16 cellular contexts compared by ENCODE assay signal in the genomic region with DNA sequence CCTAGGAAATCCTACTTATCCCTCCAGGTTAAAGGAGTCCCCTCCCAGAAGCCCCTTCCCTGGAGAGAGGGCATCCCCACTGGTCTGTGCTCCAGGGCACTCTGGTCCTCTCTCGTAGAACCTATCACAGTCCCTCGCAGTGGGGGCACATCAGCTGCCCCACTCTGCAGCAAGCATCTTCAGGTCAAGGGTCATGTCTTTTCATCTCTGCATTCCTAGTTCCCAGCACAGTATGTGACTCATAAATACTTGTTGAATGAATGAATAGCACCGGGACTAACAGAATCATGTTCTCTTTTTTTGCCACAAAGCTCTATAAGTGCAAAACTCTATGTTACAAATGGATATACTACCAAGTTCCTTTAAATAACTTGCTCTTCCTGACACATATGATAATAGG. TPM values are rescaled to one million over a fixed set of nuclear protein-coding genes. Genes with fewer than 3 reads are reported as not detected.
DNase-seq lines count a peak whose midpoint lies in the region; ATAC-seq and TF ChIP-seq lines count a peak whose summit lies in the region.
"Had no signal": no experiment of that assay in that cellular context is flagged by ENCODE, and none has a peak within 500 bp of the region (broad histone marks: within the 10 kb centered on the region; RNA-seq: fewer than 3 reads in every experiment).

No MANE protein-coding gene starts in this region.

- H3K27ac ChIP-seq in GM23248 = no peak overlapping the region
- no peak overlapping the region for H3K27ac ChIP-seq in dorsolateral prefrontal cortex
- H3K27ac ChIP-seq: coronary artery, heart left ventricle, HL-60, psoas muscle, tibial nerve had no signal

- H4K20me1 ChIP-seq in GM23248 (ENCODE audit: insufficient read depth) = no peaks in the 10 kb centered on the region

- peak overlapping the region; percentile 23 for H3K27ac Mint-ChIP-seq in activated CD8-positive, alpha-beta T cell treated with anti-CD3 and anti-CD28 coated beads for 36 hours

- no peak overlapping the region for H3K4me3 ChIP-seq in GM23248
- no peak overlapping the region for H3K4me3 ChIP-seq in dorsolateral prefrontal cortex
- H3K4me3 ChIP-seq: coronary artery, GM12878, heart left ventricle, psoas muscle, tibial nerve had no signal

- H3K36me3 ChIP-seq in GM23248 (ENCODE audit: low read depth) = no peaks in the 10 kb centered on the region
- H3K36me3 ChIP-seq: heart left ventricle, tibial nerve had no signal

- no peaks in the 10 kb centered on the region for H3K27me3 Mint-ChIP-seq in activated CD8-positive, alpha-beta T cell treated with anti-CD3 and anti-CD28 coated beads for 36 hours

- H3K27me3 ChIP-seq in GM23248 (replicated peaks; ENCODE audit: insufficient read depth) (no peaks in the 10 kb centered on the region), dorsolateral prefrontal cortex (no peaks in the 10 kb centered on the region)
- H3K27me3 ChIP-seq: heart left ventricle, tibial nerve had no signal

- H3K9me3 ChIP-seq in GM23248 (ENCODE audit: low read depth) = no peaks in the 10 kb centered on the region
- H3K9me3 ChIP-seq: heart left ventricle, psoas muscle, tibial nerve had no signal

- H3F3A ChIP-seq in GM23248 (ENCODE audit: insufficient read depth) = peaks cover 11% of the 10 kb centered on the region; the same call in 1 of the 2 replicates

- no peaks in the 10 kb centered on the region for H3K9me2 ChIP-seq in GM23248 (ENCODE audit: insufficient read depth)

- no peak overlapping the region for H3K9ac ChIP-seq in GM23248

- in situ Hi-C loops in GM23248 (cut with MboI) = no loop called here

- H3K4me2 ChIP-seq in GM23248 (ENCODE audit: unreplicated experiment) = no peak overlapping the region

- no peaks in the 10 kb centered on the region for H3K9me3 Mint-ChIP-seq in activated CD8-positive, alpha-beta T cell treated with anti-CD3 and anti-CD28 coated beads for 36 hours

- CTCF ChIA-PET in activated CD8-positive, alpha-beta T cell treated with anti-CD3 and anti-CD28 coated beads for 36 hours (lab: Charles Lee) = no interaction called here

- H2AFZ ChIP-seq in GM23248 = no peak overlapping the region

- intact Hi-C loops in activated CD8-positive, alpha-beta T cell treated with anti-CD3 and anti-CD28 coated beads for 36 hours (cut with micrococcal nuclease) = no loop called here
- intact Hi-C loops in dorsolateral prefrontal cortex (cut with DNase I) = no loop called here

- DNase-seq in AG08395 (ENCODE audit: low spot score) (peak; percentile 81), GM23248 (peak; percentile 79), glomerular visceral epithelial cell (ENCODE audit: extremely low spot score) (peak; percentile 33), dorsolateral prefrontal cortex (no peak)
- DNase-seq in activated CD8-positive, alpha-beta T cell treated with anti-CD3 and anti-CD28 coated beads for 36 hours = no peak
- DNase-seq: Calu3, heart left ventricle, NCI-H1048, psoas muscle had no signal

- no peak overlapping the region for H3K4me3 Mint-ChIP-seq in activated CD8-positive, alpha-beta T cell treated with anti-CD3 and anti-CD28 coated beads for 36 hours

- peaks cover 11% of the 10 kb centered on the region for H3K4me1 ChIP-seq in GM23248 (ENCODE audit: insufficient read depth)
- H3K4me1 ChIP-seq: tibial nerve had no signal

- TF ChIP-seq CTCF in activated CD8-positive, alpha-beta T cell treated with anti-CD3 and anti-CD28 coated beads for 36 hours (IDR thresholded peaks at IDR 0.05) = no peak
- TF ChIP-seq CTCF in dorsolateral prefrontal cortex (IDR thresholded peaks at IDR 0.05 in 54 of 56, conservative IDR thresholded peaks at IDR 0.05 in 2 of 56; ENCODE audit: low read depth in 1 of 56, partially characterized antibody in 56 of 56) = no peak

- peaks cover 40% of the 10 kb centered on the region for H3K36me3 Mint-ChIP-seq in activated CD8-positive, alpha-beta T cell treated with anti-CD3 and anti-CD28 coated beads for 36 hours (ENCODE audit: low read depth)

- no peaks in the 10 kb centered on the region for H3K79me2 ChIP-seq in GM23248 (ENCODE audit: insufficient read depth)

- 51 to 61% methylated on average over 3 of the region's 3 CpGs for WGBS in GM23248 (ENCODE audit: low coverage in 1 of 2, low lambda C conversion rate in 2 of 2, missing lambda C conversion rate in 2 of 2), 2 experiments

- POLR2A ChIA-PET in activated CD8-positive, alpha-beta T cell treated with anti-CD3 and anti-CD28 coated beads for 36 hours (lab: Charles Lee) = interaction anchor here (0.6 kb wide), 1 partner anchor 64 kb away, joined by 5 read pairs; no protein-coding TSS in a partner anchor

- no peak for ATAC-seq in activated CD8-positive, alpha-beta T cell treated with anti-CD3 and anti-CD28 coated beads for 36 hours
- no peak for ATAC-seq in HG03045 (IDR thresholded peaks at IDR 0.05; ENCODE audit: unreplicated experiment)
- ATAC-seq in GM21619 (IDR thresholded peaks at IDR 0.05; ENCODE audit: unreplicated experiment) = no peak
- no peak for ATAC-seq in HG03139 (IDR thresholded peaks at IDR 0.05; ENCODE audit: unreplicated experiment)
- ATAC-seq: GM12878, heart left ventricle, psoas muscle had no signal

- peaks cover 50% of the 10 kb centered on the region for H3K4me1 Mint-ChIP-seq in activated CD8-positive, alpha-beta T cell treated with anti-CD3 and anti-CD28 coated beads for 36 hours (ENCODE audit: low read depth)

RNA-seq across cellular contexts. Expression of a gene that starts 36.0 kb away (rescaled TPM):
- 4.0 TPM in 1 of 2 replicates, not detected in the other for total RNA-seq in GM23248 (2014; rRNA removed; shearing (Covaris generic))
- 0.31 TPM in 1 of 2 replicates, not detected in the other for polyA plus RNA-seq in GM23248 (2016; fragmentation: Nextera tagmentation; extraction: Ambion mirVana)
- total RNA-seq in activated CD8-positive, alpha-beta T cell treated with anti-CD3 and anti-CD28 coated beads for 36 hours = 10 to 100 TPM; 37.2 to 44.5 TPM
- total RNA-seq in dorsolateral prefrontal cortex = 100 to 1,000 TPM in 116 of 120 experiments, 10 to 100 TPM in 4; 66.1 to 191 (median 137) TPM

Comparison
In these comparisons a context has a peak if more than half of its experiments do, and no peak if none do; other contexts are left out.
1. DNase-seq: peak in AG08395 (single experiment), GM23248 (single experiment) and glomerular visceral epithelial cell (single experiment); none in activated CD8-positive, alpha-beta T cell treated with anti-CD3 and anti-CD28 coated beads for 36 hours (single experiment) and dorsolateral prefrontal cortex (0 of 10).